Comparison of ENCODE assay signal across 16 cellular contexts in genomic region chr3:109642042-109642441, GRCh38.
DNase-seq lines count a peak whose midpoint lies in the region; ATAC-seq and TF ChIP-seq lines count a peak whose summit lies in the region.
"Had no signal": no experiment of that assay in that cellular context is flagged by ENCODE, and none has a peak within 500 bp of the region (broad histone marks: within the 10 kb centered on the region; RNA-seq: fewer than 3 reads in every experiment).

No MANE protein-coding gene starts in this region.

- TF ChIP-seq CTCF in Calu3 (IDR thresholded peaks at IDR 0.05; ENCODE audit: unreplicated experiment) = no peak
- no peak for TF ChIP-seq CTCF in PC-3 (conservative IDR thresholded peaks at IDR 0.05; ENCODE audit: low read depth, low read length)
- no peak for TF ChIP-seq CTCF in SK-N-SH (IDR thresholded peaks at IDR 0.05)
- TF ChIP-seq CTCF in epithelial cell of esophagus (IDR thresholded peaks at IDR 0.05; ENCODE audit: insufficient read depth, low read depth, low read length, missing control alignments) = no peak

- H3K4me1 Mint-ChIP-seq in Calu3 (ENCODE audit: low read depth, unreplicated experiment) = peaks cover 37% of the 10 kb centered on the region
- H3K4me1 Mint-ChIP-seq: CD4-positive, CD25-positive, alpha-beta regulatory T cell had no signal

- ATAC-seq in PC-3 = peak; percentile 52
- no peak for ATAC-seq in GM18907 (IDR thresholded peaks at IDR 0.05; ENCODE audit: unreplicated experiment)
- ATAC-seq: GM12878, K562 had no signal

- H3K9me3 ChIP-seq in PC-3 (ENCODE audit: low read length) (no peaks in the 10 kb centered on the region), SK-N-SH (no peaks in the 10 kb centered on the region)
- H3K9me3 ChIP-seq: BLaER1 treated with 17β-estradiol and CSF1 and Interleukin-3, amounts not matched to agents 10 nM and 100 nM; HAP-1 had no signal

- BruUV-seq in Calu3 (replicated peaks; lab: Mats Ljungman, UMichigan) (no TSS peak), PC-3 (replicated peaks; lab: Mats Ljungman, UMichigan) (no TSS peak)

- H2AFZ ChIP-seq in PC-3 (ENCODE audit: low read length) (no peak overlapping the region), SK-N-SH (ENCODE audit: low read depth) (no peak overlapping the region; the same call in 1 of the 2 replicates)

- H3K9ac ChIP-seq in PC-3 (ENCODE audit: low read length) (peak overlapping the region; percentile 40; the same call in 1 of the 2 replicates), SK-N-SH (no peak overlapping the region)
- H3K9ac ChIP-seq: BLaER1 treated with 17β-estradiol and CSF1 and Interleukin-3, amounts not matched to agents 10 nM and 100 nM had no signal

- CTCF ChIA-PET in Calu3 (lab: Charles Lee) = no interaction called here
- CTCF ChIA-PET in PC-3 (lab: Charles Lee) = no interaction called here
- CTCF ChIA-PET in SK-N-SH (lab: Yijun Ruan, JAX) = no interaction called here

- TF ChIP-seq RAD21 in SK-N-SH (IDR thresholded peaks at IDR 0.05; ENCODE audit: low read length) = no peak

- H3K4me3 Mint-ChIP-seq in Calu3 (ENCODE audit: low read depth, unreplicated experiment) = no peak overlapping the region
- H3K4me3 Mint-ChIP-seq: CD4-positive, CD25-positive, alpha-beta regulatory T cell had no signal

- peak overlapping the region; percentile 62 for H3K4me2 ChIP-seq in PC-3 (ENCODE audit: low read length)
- no peak overlapping the region for H3K4me2 ChIP-seq in SK-N-SH
- H3K4me2 ChIP-seq: BLaER1 treated with 17β-estradiol and CSF1 and Interleukin-3, amounts not matched to agents 10 nM and 100 nM had no signal

- 16% methylated on average over 1 of the region's 1 CpG for WGBS in SK-N-SH (ENCODE audit: low lambda C conversion rate)

- no peak for DNase-seq in Calu3
- DNase-seq in PC-3 = peak; percentile 81
- DNase-seq in SK-N-SH = no peak
- DNase-seq in epithelial cell of esophagus (ENCODE audit: low read depth) = peak; percentile 24
- DNase-seq in 8988T = no peak
- DNase-seq in RKO (ENCODE audit: low spot score) = no peak
- no peak for DNase-seq in dedifferentiated amniotic fluid mesenchymal stem cell (ENCODE audit: extremely low spot score)
- DNase-seq: CD4-positive, CD25-positive, alpha-beta regulatory T cell; DMS 273 treated with DMSO at 0.1 percent for 48 hours; GOT3 had no signal

- POLR2A ChIA-PET in PC-3 (lab: Charles Lee; ENCODE audit: unreplicated experiment) (no interaction called here), SK-N-SH (lab: Yijun Ruan, JAX) (no interaction called here)

- no peaks in the 10 kb centered on the region for H3K36me3 ChIP-seq in PC-3 (ENCODE audit: low read depth, low read length)
- no peaks in the 10 kb centered on the region for H3K36me3 ChIP-seq in SK-N-SH (replicated peaks in 1 of 2; ENCODE audit: control insufficient read depth in 1 of 2, insufficient read depth in 2 of 2, low read length in 1 of 2)
- H3K36me3 ChIP-seq: BLaER1 treated with 17β-estradiol and CSF1 and Interleukin-3, amounts not matched to agents 10 nM and 100 nM; HAP-1 had no signal

- H3F3A ChIP-seq in PC-3 (ENCODE audit: low read length, unreplicated experiment) (peaks cover 5% of the 10 kb centered on the region), SK-N-SH (replicated peaks; ENCODE audit: insufficient read depth) (peaks cover 8% of the 10 kb centered on the region)

- H3K27me3 ChIP-seq in PC-3 (ENCODE audit: low read length) (no peaks in the 10 kb centered on the region), SK-N-SH (ENCODE audit: insufficient read depth) (no peaks in the 10 kb centered on the region)
- H3K27me3 ChIP-seq: BLaER1 treated with 17β-estradiol and CSF1 and Interleukin-3, amounts not matched to agents 10 nM and 100 nM had no signal

- intact Hi-C loops in Calu3 (cut with micrococcal nuclease; ENCODE audit: unreplicated experiment) (loop anchor here (10.0 kb wide), 1 partner anchor 87 kb away; no protein-coding TSS in a partner anchor), PC-3 (cut with micrococcal nuclease) (loop anchor here (5.0 kb wide), 1 partner anchor 45 kb away; no protein-coding TSS in a partner anchor)

- H3K79me2 ChIP-seq in PC-3 (ENCODE audit: low read length) (no peaks in the 10 kb centered on the region), SK-N-SH (ENCODE audit: insufficient read depth) (no peaks in the 10 kb centered on the region)

- H3K4me3 ChIP-seq in PC-3 (ENCODE audit: low read length) (peak overlapping the region; percentile 22; the same call in 1 of the 2 replicates), SK-N-SH (ENCODE audit: low read depth in 2 of 2, low read length in 1 of 2) (no peak overlapping the region), epithelial cell of esophagus (ENCODE audit: low read length) (no peak overlapping the region)
- H3K4me3 ChIP-seq: BLaER1 treated with 17β-estradiol and CSF1 and Interleukin-3, amounts not matched to agents 10 nM and 100 nM; GM12878; HAP-1; K562 had no signal

- H3K9me2 ChIP-seq in PC-3 (replicated peaks; ENCODE audit: low read length) = no peaks in the 10 kb centered on the region
- no peaks in the 10 kb centered on the region for H3K9me2 ChIP-seq in SK-N-SH

- H3K4me1 ChIP-seq in PC-3 (ENCODE audit: insufficient read depth, low read length) (peaks cover 54% of the 10 kb centered on the region), SK-N-SH (ENCODE audit: control insufficient read depth in 1 of 2, insufficient read depth in 2 of 2, low read depth in 1 of 2, low read length in 1 of 2) (peaks cover 2 to 3% of the 10 kb centered on the region in 2 experiments; a peak in 1 of 4 replicates)
- H3K4me1 ChIP-seq: BLaER1 treated with 17β-estradiol and CSF1 and Interleukin-3, amounts not matched to agents 10 nM and 100 nM had no signal

- no peaks in the 10 kb centered on the region for H3K9me3 Mint-ChIP-seq in Calu3 (ENCODE audit: low read depth, unreplicated experiment)

- TF ChIP-seq EP300 in SK-N-SH (IDR thresholded peaks at IDR 0.05; ENCODE audit: borderline replicate concordance in 1 of 2, low read depth in 1 of 2, low read length in 1 of 2) = peak; percentile 48 to 89; a peak in 3 of 4 replicates

- no peaks in the 10 kb centered on the region for H4K20me1 ChIP-seq in PC-3 (ENCODE audit: low read length)
- no peaks in the 10 kb centered on the region for H4K20me1 ChIP-seq in SK-N-SH (ENCODE audit: insufficient read depth)
- H4K20me1 ChIP-seq: BLaER1 treated with 17β-estradiol and CSF1 and Interleukin-3, amounts not matched to agents 10 nM and 100 nM had no signal

- H3K27ac ChIP-seq in PC-3 (ENCODE audit: low read length) (peak overlapping the region; percentile 90), SK-N-SH (ENCODE audit: low read depth in 2 of 2, low read length in 1 of 2) (peak overlapping the region; percentile 42 to 47; a peak in 3 of 4 replicates)
- H3K27ac ChIP-seq: BLaER1 treated with 17β-estradiol and CSF1 and Interleukin-3, amounts not matched to agents 10 nM and 100 nM; HL-60 had no signal

- no peaks in the 10 kb centered on the region for H3K27me3 Mint-ChIP-seq in Calu3 (ENCODE audit: unreplicated experiment)
- H3K27me3 Mint-ChIP-seq: CD4-positive, CD25-positive, alpha-beta regulatory T cell had no signal

- H3K27ac Mint-ChIP-seq in Calu3 (ENCODE audit: unreplicated experiment) = peak overlapping the region; percentile 15
- H3K27ac Mint-ChIP-seq: CD4-positive, CD25-positive, alpha-beta regulatory T cell had no signal

- H3K36me3 Mint-ChIP-seq in Calu3 (ENCODE audit: insufficient read depth, unreplicated experiment) = no peaks in the 10 kb centered on the region
- H3K36me3 Mint-ChIP-seq: CD4-positive, CD25-positive, alpha-beta regulatory T cell had no signal

TF ChIP-seq in SK-N-SH, 30 proteins besides CTCF, POLR2A, EP300 and RAD21 (continues in another document):
- peak; percentile 60; the same call in 1 of the 2 replicates for TF ChIP-seq TEAD4 (IDR thresholded peaks at IDR 0.05; ENCODE audit: borderline replicate concordance, insufficient read depth)
- no peak for TF ChIP-seq RFX5 (IDR thresholded peaks at IDR 0.05; ENCODE audit: low read length)
- TF ChIP-seq SIN3A (IDR thresholded peaks at IDR 0.05; ENCODE audit: borderline replicate concordance, low read depth, low read length) = no peak
- TF ChIP-seq, protein P1, sequence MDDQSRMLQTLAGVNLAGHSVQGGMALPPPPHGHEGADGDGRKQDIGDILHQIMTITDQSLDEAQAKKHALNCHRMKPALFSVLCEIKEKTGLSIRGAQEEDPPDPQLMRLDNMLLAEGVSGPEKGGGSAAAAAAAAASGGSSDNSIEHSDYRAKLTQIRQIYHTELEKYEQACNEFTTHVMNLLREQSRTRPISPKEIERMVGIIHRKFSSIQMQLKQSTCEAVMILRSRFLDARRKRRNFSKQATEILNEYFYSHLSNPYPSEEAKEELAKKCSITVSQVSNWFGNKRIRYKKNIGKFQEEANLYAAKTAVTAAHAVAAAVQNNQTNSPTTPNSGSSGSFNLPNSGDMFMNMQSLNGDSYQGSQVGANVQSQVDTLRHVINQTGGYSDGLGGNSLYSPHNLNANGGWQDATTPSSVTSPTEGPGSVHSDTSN (IDR thresholded peaks at IDR 0.05) = peak; percentile 95
- no peak for TF ChIP-seq FOXJ3 (CRISPR knock-in tag; IDR thresholded peaks at IDR 0.05)
- peak; percentile 60; the same call in 1 of the 2 replicates for TF ChIP-seq FOSL2 (IDR thresholded peaks at IDR 0.05; ENCODE audit: borderline replicate concordance, low read depth)
- no peak for TF ChIP-seq MXI1 (IDR thresholded peaks at IDR 0.05; ENCODE audit: low read depth, low read length)
- no peak for TF ChIP-seq RCOR1 (IDR thresholded peaks at IDR 0.05; ENCODE audit: low read length)
- TF ChIP-seq ELF1 (IDR thresholded peaks at IDR 0.05) = no peak
- TF ChIP-seq, protein P2, sequence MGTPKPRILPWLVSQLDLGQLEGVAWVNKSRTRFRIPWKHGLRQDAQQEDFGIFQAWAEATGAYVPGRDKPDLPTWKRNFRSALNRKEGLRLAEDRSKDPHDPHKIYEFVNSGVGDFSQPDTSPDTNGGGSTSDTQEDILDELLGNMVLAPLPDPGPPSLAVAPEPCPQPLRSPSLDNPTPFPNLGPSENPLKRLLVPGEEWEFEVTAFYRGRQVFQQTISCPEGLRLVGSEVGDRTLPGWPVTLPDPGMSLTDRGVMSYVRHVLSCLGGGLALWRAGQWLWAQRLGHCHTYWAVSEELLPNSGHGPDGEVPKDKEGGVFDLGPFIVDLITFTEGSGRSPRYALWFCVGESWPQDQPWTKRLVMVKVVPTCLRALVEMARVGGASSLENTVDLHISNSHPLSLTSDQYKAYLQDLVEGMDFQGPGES (IDR thresholded peaks at IDR 0.05; ENCODE audit: low read depth, low read length) = no peak
- peak; percentile 75; the same call in 1 of the 2 replicates for TF ChIP-seq RXRA (IDR thresholded peaks at IDR 0.05; ENCODE audit: borderline replicate concordance, low read depth)
- TF ChIP-seq MEF2A (IDR thresholded peaks at IDR 0.05; ENCODE audit: borderline replicate concordance, low read depth) = peak; percentile 47; the same call in 1 of the 2 replicates
- no peak for TF ChIP-seq NRF1 (IDR thresholded peaks at IDR 0.05; ENCODE audit: low read depth, low read length)

Comparison
In these comparisons a context has a peak if more than half of its experiments do, and no peak if none do; other contexts are left out.
1. DNase-seq: peak in PC-3 (single experiment) and epithelial cell of esophagus (single experiment); none in Calu3 (single experiment), SK-N-SH (single experiment), 8988T (single experiment), RKO (single experiment) and dedifferentiated amniotic fluid mesenchymal stem cell (single experiment).